In the genomic region with DNA sequence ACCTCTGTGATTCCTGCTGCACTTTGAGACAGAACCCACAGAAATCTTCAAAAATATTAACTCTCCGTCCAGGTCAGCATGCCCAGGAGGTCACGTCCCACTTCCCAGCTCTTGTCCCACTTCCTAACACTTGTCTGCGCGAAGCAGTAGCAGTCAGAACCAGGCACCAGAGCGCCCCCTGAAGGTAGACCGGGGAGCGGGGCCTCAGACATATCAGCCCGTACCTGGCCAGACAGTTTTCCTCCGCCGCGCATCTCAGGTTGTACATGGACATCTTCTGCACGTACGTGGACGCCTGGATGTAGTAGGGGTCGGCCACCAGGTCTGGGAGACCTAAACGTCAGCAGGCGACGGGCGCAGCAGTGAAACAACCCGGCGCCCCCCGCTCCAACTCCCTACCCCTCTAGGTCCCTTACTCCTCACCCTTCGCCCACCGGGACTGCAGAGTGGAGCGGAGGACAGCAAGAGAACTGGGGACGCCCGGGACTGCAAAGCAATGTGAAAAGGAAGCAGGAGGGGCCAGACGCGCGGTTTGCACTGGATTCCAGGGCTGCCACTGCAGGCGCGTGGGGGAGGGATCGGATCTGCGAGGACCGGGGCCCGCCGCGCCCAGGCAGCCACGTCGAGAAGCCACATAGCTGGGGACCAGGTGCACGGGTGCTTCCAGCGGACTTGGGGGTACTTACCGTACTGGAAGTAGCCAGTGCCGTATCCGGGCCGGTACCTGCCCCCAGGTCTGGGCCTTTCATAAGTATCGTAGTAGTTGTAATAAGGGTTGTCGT, we compare ENCODE assay signal across 8 cellular contexts. TPM values are rescaled to one million over a fixed set of nuclear protein-coding genes. Genes with fewer than 3 reads are reported as not detected.
DNase-seq lines count a peak whose midpoint lies in the region; ATAC-seq, FAIRE-seq and TF ChIP-seq lines count a peak whose summit lies in the region.

No MANE protein-coding gene starts in this region.

- H3K4me1 ChIP-seq in Panc1 (ENCODE audit: control insufficient read depth, insufficient read depth, low read length) (peaks cover 3% of the 10 kb centered on the region; the same call in 1 of the 2 replicates), psoas muscle (peaks cover 4% of the 10 kb centered on the region)

- DNase-seq in AG04450 (ENCODE audit: low read depth, low spot score), result no peak
- DNase-seq in GM12892 (ENCODE audit: insufficient read length), result peak; percentile 19
- peak; percentile 90 for DNase-seq in HK-2 (ENCODE audit: unreplicated experiment)
- DNase-seq in Panc1 (ENCODE audit: low read depth, low spot score), result no peak
- DNase-seq in astrocyte of the spinal cord (ENCODE audit: low read depth, low spot score), result peak; percentile 83
- peak in 30 of 51 donors; percentile 2 to 72 (median 30) for DNase-seq in hypothalamus (lab: John Stamatoyannopoulos, UW)
- peak; percentile 77 to 81 for DNase-seq in psoas muscle
- no peak for DNase-seq in AML-193 (lab: John Stamatoyannopoulos, UW)

- H3K27me3 ChIP-seq in AG04450 (ENCODE audit: control insufficient read depth, insufficient read depth, low read length) (no peaks in the 10 kb centered on the region), Panc1 (ENCODE audit: control insufficient read depth, insufficient read depth, low read length) (peaks cover 8% of the 10 kb centered on the region), psoas muscle (ENCODE audit: insufficient read depth in 3 of 3, low read length in 2 of 3) (peaks cover 0 to 37% (median 0%) of the 10 kb centered on the region in 3 donors)

- FAIRE-seq in GM12892 (lab: Jason Lieb, UNC), result no peak

- POLR2A ChIA-PET in AG04450 (lab: Yijun Ruan, JAX) (interaction anchor here (0.5 to 3.2 kb wide), 11 partner anchors 9 to 1821 kb away, joined by 3 to 52 read pairs (median 3); a partner anchor contains a TSS), Panc1 (lab: Charles Lee) (no interaction called here)

- peak; percentile 85 for ATAC-seq in Panc1
- ATAC-seq in psoas muscle, result peak; percentile 48 to 78 (median 72)

- 0 to 1% (median 1%) methylated on average over 46 to 48 of the region's 48 CpGs for WGBS in psoas muscle, 3 donors

- peak overlapping the region; percentile 97 for H3K27ac ChIP-seq in AG04450 (ENCODE audit: low read depth, low read length)
- H3K27ac ChIP-seq in Panc1 (ENCODE audit: low read length), result no peak overlapping the region
- H3K27ac ChIP-seq in psoas muscle, result no peak overlapping the region

- peak; percentile 93 for TF ChIP-seq CTCF in AG04450 (IDR thresholded peaks at IDR 0.05; ENCODE audit: low read depth, low read length)
- TF ChIP-seq CTCF in Panc1 (IDR thresholded peaks at IDR 0.05), result peak; percentile 92
- peak; percentile 97 for TF ChIP-seq CTCF in astrocyte of the spinal cord (IDR thresholded peaks at IDR 0.05; ENCODE audit: low read depth, low read length)
- TF ChIP-seq CTCF in psoas muscle (IDR thresholded peaks at IDR 0.05), result peak; percentile 54

- no peak for TF ChIP-seq POLR2A in GM12892 (IDR thresholded peaks at IDR 0.05; ENCODE audit: low read depth, low read length)

- no TSS peak for BruUV-seq in Panc1 (replicated peaks; lab: Mats Ljungman, UMichigan)

- no peaks in the 10 kb centered on the region; the same call in 1 of the 2 replicates for H3K9me3 ChIP-seq in AG04450 (ENCODE audit: control insufficient read depth, insufficient read depth, low read length)
- H3K9me3 ChIP-seq in Panc1 (ENCODE audit: control insufficient read depth, insufficient read depth, low read depth, low read length), result no peaks in the 10 kb centered on the region
- no peaks in the 10 kb centered on the region for H3K9me3 ChIP-seq in psoas muscle

- in situ Hi-C loops in Panc1 (cut with HindIII; ENCODE audit: low pct_unique_long_range_greater_than_20kb, low sequenced_read_pairs), result no loop called here
- in situ Hi-C loops in astrocyte of the spinal cord (cut with HindIII; ENCODE audit: low sequenced_read_pairs), result no loop called here

- H3K4me3 ChIP-seq in AG04450 (ENCODE audit: low read depth, low read length), result peak overlapping the region; percentile 92
- H3K4me3 ChIP-seq in Panc1 (ENCODE audit: low read depth in 2 of 2, low read length in 2 of 2), result peak overlapping the region; percentile 50 to 57
- peak overlapping the region; percentile 88 for H3K4me3 ChIP-seq in astrocyte of the spinal cord (ENCODE audit: low read depth, low read length)
- peak overlapping the region; percentile 72 for H3K4me3 ChIP-seq in psoas muscle

- intact Hi-C loops in Panc1 (cut with micrococcal nuclease; ENCODE audit: unreplicated experiment), result loop anchor here (5.0 kb wide), 1 partner anchor 110 kb away; no protein-coding TSS in a partner anchor
- intact Hi-C loops in psoas muscle (cut with DNase I), result loop anchor here in 1 of 2 donors (10.0 kb wide), 1 partner anchor 112 kb away; a partner anchor contains a TSS

- H3K36me3 ChIP-seq in Panc1 (ENCODE audit: control insufficient read depth, insufficient read depth, low read length) (no peaks in the 10 kb centered on the region), psoas muscle (ENCODE audit: insufficient read depth in 1 of 2, low read depth in 1 of 2) (no peaks in the 10 kb centered on the region)

- CTCF ChIA-PET in AG04450 (lab: Charles Lee) (interaction anchor here (0.6 to 4.5 kb wide), 49 partner anchors 8 to 242 kb away, joined by 3 to 105 read pairs (median 5); a partner anchor contains a TSS), Panc1 (lab: Charles Lee) (interaction anchor here (0.6 to 1.1 kb wide), 3 partner anchors 11 to 108 kb away, joined by 3 to 4 read pairs (median 3); no protein-coding TSS in a partner anchor)

RNA-seq across cellular contexts. Expression of a gene that starts 1.2 kb away (rescaled TPM):
- polyA plus RNA-seq in AG04450 (2011; rRNA removed) (228 and 239 TPM in 2 replicates), psoas muscle (1 to 10 TPM in 1 of 3 donors, under 1 TPM in 2; 0.51 to 1.3 (median 0.68) TPM)
- polyA minus RNA-seq in AG04450 (2011; rRNA and poly(A)+ RNA removed), result 334 and 357 TPM in 2 replicates
- polyA plus RNA-seq in GM12892 (2012; ENCODE audit: missing spikeins), result 0.47 TPM
- total RNA-seq in Panc1 (2021; ENCODE audit: unreplicated experiment) (0.62 TPM), psoas muscle (1 to 10 TPM; 1.6 to 4.9 (median 3.5) TPM)
- polyA plus RNA-seq in Panc1 (2012; ENCODE audit: insufficient read length), result 0.51 TPM

RNA-seq across cellular contexts. Expression of a gene that starts 52.5 kb away (rescaled TPM):
- polyA plus RNA-seq in AG04450 (2011; rRNA removed) (0.37 TPM in 2 replicates), psoas muscle (under 1 TPM in 2 of 3 donors, not detected in 1; 0.05 to 0.16 TPM)
- polyA minus RNA-seq in AG04450 (2011; rRNA and poly(A)+ RNA removed), result 0.55 and 0.56 TPM in 2 replicates
- not detected for polyA plus RNA-seq in GM12892 (2012; ENCODE audit: missing spikeins)
- total RNA-seq in Panc1 (2021; ENCODE audit: unreplicated experiment) (not detected), psoas muscle (under 1 TPM in 3 of 4 donors, not detected in 1; 0.12 to 0.77 (median 0.18) TPM)
- polyA plus RNA-seq in Panc1 (2012; ENCODE audit: insufficient read length), result not detected

Comparison
In these comparisons a context has a peak if more than half of its experiments do, and no peak if none do; other contexts are left out.
1. DNase-seq: peak in GM12892 (single experiment), HK-2 (single experiment), astrocyte of the spinal cord (single experiment), hypothalamus (30 of 51) and psoas muscle (2 of 2); none in AG04450 (single experiment), Panc1 (single experiment) and AML-193 (0 of 2).
2. Peak in every context shown above with its lines, with median percentiles within 50 percentile points of each other: H3K4me3 ChIP-seq and CTCF ChIP-seq.